10 cellular contexts compared by ENCODE assay signal in genomic region chr4:57064811-57065711, GRCh38. TPM values are rescaled to one million over a fixed set of nuclear protein-coding genes. Genes with fewer than 3 reads are reported as not detected.
DNase-seq lines count a peak whose midpoint lies in the region; ATAC-seq and TF ChIP-seq lines count a peak whose summit lies in the region.
"Had no signal": no experiment of that assay in that cellular context is flagged by ENCODE, and none has a peak within 500 bp of the region (broad histone marks: within the 10 kb centered on the region; RNA-seq: fewer than 3 reads in every experiment).

No MANE protein-coding gene starts in this region.

- intact Hi-C loops in prostate gland (cut with DNase I) = loop anchor here (1.0 kb wide), 1 partner anchor 34 kb away; no protein-coding TSS in a partner anchor

- no peak for TF ChIP-seq POLR2A in prostate gland (IDR thresholded peaks at IDR 0.05)

- DNase-seq in AG09319 (ENCODE audit: extremely low read depth, low read depth) = peak; percentile 70
- no peak for DNase-seq in SK-N-MC (ENCODE audit: low read depth, low spot score)
- no peak for DNase-seq in foreskin keratinocyte
- no peak for DNase-seq in prostate gland (ENCODE audit: low spot score)
- DNase-seq in activated T-cell treated with anti-CD3 and anti-CD28 coated beads, Interleukin-2, amount 50 U/mL, for 1 hour = no peak
- DNase-seq in cerebellum (ENCODE audit: low spot score) = no peak
- DNase-seq in activated naive CD4-positive, alpha-beta T cell treated with anti-CD3 and anti-CD28 coated beads, Interleukin-2, amount 50 U/mL, for 72 hours (ENCODE audit: low spot score in 2 of 2) = no peak
- DNase-seq: stimulated activated CD4-positive, alpha-beta T cell treated with anti-CD3 and anti-CD28 coated beads, Interleukin-15, amount 100 ng/mL, for 24 hours had no signal

- no peaks in the 10 kb centered on the region for H3K36me3 ChIP-seq in SK-N-MC (ENCODE audit: insufficient read depth, low read length)
- no peaks in the 10 kb centered on the region for H3K36me3 ChIP-seq in prostate gland

- H3K27ac Mint-ChIP-seq in activated naive CD4-positive, alpha-beta T cell treated with anti-CD3 and anti-CD28 coated beads, Interleukin-2, amount 50 U/mL, for 72 hours = no peak overlapping the region
- H3K27ac Mint-ChIP-seq: IgD-negative memory B cell had no signal

- no peaks in the 10 kb centered on the region for H3K9me3 Mint-ChIP-seq in activated naive CD4-positive, alpha-beta T cell treated with anti-CD3 and anti-CD28 coated beads, Interleukin-2, amount 50 U/mL, for 72 hours
- H3K9me3 Mint-ChIP-seq: IgD-negative memory B cell had no signal

- ATAC-seq in foreskin keratinocyte (peak; percentile 25), HG03439 (IDR thresholded peaks at IDR 0.05; ENCODE audit: unreplicated experiment) (no peak)
- no peak for ATAC-seq in activated naive CD4-positive, alpha-beta T cell treated with anti-CD3 and anti-CD28 coated beads, Interleukin-2, amount 50 U/mL, for 72 hours

- 66% methylated on average over 20 of the region's 20 CpGs for WGBS in prostate gland

- H3K4me1 ChIP-seq in foreskin keratinocyte (peaks cover under 1% of the 10 kb centered on the region), prostate gland (replicated peaks) (no peaks in the 10 kb centered on the region)

- H3K9me3 ChIP-seq in SK-N-MC (ENCODE audit: low read depth, low read length) (no peaks in the 10 kb centered on the region), prostate gland (no peaks in the 10 kb centered on the region)

- no peaks in the 10 kb centered on the region for H3K36me3 Mint-ChIP-seq in activated naive CD4-positive, alpha-beta T cell treated with anti-CD3 and anti-CD28 coated beads, Interleukin-2, amount 50 U/mL, for 72 hours
- H3K36me3 Mint-ChIP-seq: IgD-negative memory B cell had no signal

- no peak for TF ChIP-seq CTCF in AG09319 (IDR thresholded peaks at IDR 0.05; ENCODE audit: low read depth, low read length)
- no peak for TF ChIP-seq CTCF in foreskin keratinocyte (conservative IDR thresholded peaks at IDR 0.05)
- no peak for TF ChIP-seq CTCF in prostate gland (IDR thresholded peaks at IDR 0.05)

- no peak overlapping the region for H3K27ac ChIP-seq in SK-N-MC
- no peak overlapping the region for H3K27ac ChIP-seq in foreskin keratinocyte
- H3K27ac ChIP-seq in prostate gland = peak overlapping the region; percentile 37 to 59

- H3K4me3 ChIP-seq in SK-N-MC (peak overlapping the region; percentile 61), prostate gland (no peak overlapping the region)

- H3K27me3 ChIP-seq in foreskin keratinocyte = no peaks in the 10 kb centered on the region
- H3K27me3 ChIP-seq in prostate gland (replicated peaks; ENCODE audit: insufficient read depth) = no peaks in the 10 kb centered on the region

- H3K9ac ChIP-seq in SK-N-MC (ENCODE audit: insufficient read length) = no peak overlapping the region

RNA-seq across cellular contexts. Expression of gene IGFBP7, which starts 45.1 kb away (rescaled TPM):
- total RNA-seq in foreskin keratinocyte = 201 and 228 TPM in 2 replicates
- 239 and 292 TPM in 2 replicates for polyA plus RNA-seq in foreskin keratinocyte
- total RNA-seq in prostate gland = 1,000 to 10,000 TPM in 1 of 2 donors, 100 to 1,000 TPM in 1; 322 to 1,366 TPM
- total RNA-seq in cerebellum = 26.9 TPM
- under 1 TPM in 1 of 2 donors, not detected in 1; 0.32 TPM for total RNA-seq in activated naive CD4-positive, alpha-beta T cell treated with anti-CD3 and anti-CD28 coated beads, Interleukin-2, amount 50 U/mL, for 72 hours
- polyA plus RNA-seq: IgD-negative memory B cell had no signal

Comparison
In these comparisons a context has a peak if more than half of its experiments do, and no peak if none do; other contexts are left out.
1. H3K27ac ChIP-seq: peak in prostate gland (2 of 2); none in SK-N-MC (single experiment) and foreskin keratinocyte (single experiment).
2. RNA of gene IGFBP7, which starts 45.1 kb away (total RNA-seq): 322 to 1,366 TPM in prostate gland, 201 to 228 TPM in foreskin keratinocyte and 26.9 TPM in cerebellum (single experiment); 0.32 TPM in activated naive CD4-positive, alpha-beta T cell treated with anti-CD3 and anti-CD28 coated beads, Interleukin-2, amount 50 U/mL, for 72 hours; every median in the first group is over 10 times any median in the second.